In the genomic region with DNA sequence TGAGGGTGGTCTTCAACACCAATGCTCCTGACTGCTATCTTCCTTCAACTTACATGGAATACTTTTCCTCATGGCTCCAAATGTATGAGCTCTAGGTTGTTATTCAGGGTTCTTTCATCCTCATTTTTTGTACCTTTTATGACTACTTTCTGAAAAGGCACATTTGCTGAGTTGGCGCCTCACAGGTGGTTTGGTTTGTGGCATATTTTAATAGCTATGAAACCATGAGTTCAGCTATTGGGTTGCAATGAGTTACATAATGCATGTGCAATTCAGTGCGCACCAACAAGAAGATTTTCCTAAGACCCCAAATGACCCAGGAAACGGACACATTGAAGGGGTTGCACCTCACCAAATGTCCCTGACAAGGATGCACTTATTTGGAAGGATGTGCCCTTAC, we compare ENCODE assay signal across 17 cellular contexts.
DNase-seq lines count a peak whose midpoint lies in the region; ATAC-seq, FAIRE-seq and TF ChIP-seq lines count a peak whose summit lies in the region.
"Had no signal": no experiment of that assay in that cellular context is flagged by ENCODE, and none has a peak within 500 bp of the region (broad histone marks: within the 10 kb centered on the region; RNA-seq: fewer than 3 reads in every experiment).

No MANE protein-coding gene starts in this region.

- peak overlapping the region; percentile 92 to 93 for H3K27ac Mint-ChIP-seq in stimulated activated naive CD8-positive, alpha-beta T cell treated with anti-CD3 and anti-CD28 coated beads, Interleukin-15, amount 100 ng/mL, for 72 hours
- H3K27ac Mint-ChIP-seq: CD4-positive, alpha-beta T cell had no signal

- H3F3A ChIP-seq in MM.1S (ENCODE audit: insufficient read depth, low read length), result no peaks in the 10 kb centered on the region

- POLR2A ChIA-PET in GM12878 (lab: Charles Lee), result interaction anchor here (1.1 to 2.3 kb wide), 3 partner anchors 10 to 56 kb away, joined by 3 to 5 read pairs (median 3); no protein-coding TSS in a partner anchor

- H3K9me3 Mint-ChIP-seq in stimulated activated naive CD8-positive, alpha-beta T cell treated with anti-CD3 and anti-CD28 coated beads, Interleukin-15, amount 100 ng/mL, for 72 hours, result peaks cover 0 to 4% of the 10 kb centered on the region in 2 donors
- H3K9me3 Mint-ChIP-seq: CD4-positive, alpha-beta T cell had no signal

- DNase-seq in left ventricle myocardium superior (no peak), heart left ventricle (no peak), MM.1S (peak; percentile 60), GM12878 (ENCODE audit: low read depth, low spot score) (no peak), SIG-M5 treated with dmso at 0.1 percent for 504 hours (lab: John Stamatoyannopoulos, UW; ENCODE audit: unreplicated experiment) (no peak), activated T-cell treated with anti-CD3 and anti-CD28 coated beads for 4 hours (no peak)
- peak; percentile 33 to 70 for DNase-seq in stimulated activated naive CD8-positive, alpha-beta T cell treated with anti-CD3 and anti-CD28 coated beads, Interleukin-15, amount 100 ng/mL, for 72 hours
- DNase-seq: CD4-positive, alpha-beta T cell; H7; NCI-H1436; NCI-H2029 treated with DMSO at 0.1 percent for 48 hours; NCI-H524 treated with DMSO at 0.1 percent for 48 hours; SHP77 treated with DMSO at 0.1 percent for 48 hours had no signal

- H3K4me3 Mint-ChIP-seq in stimulated activated naive CD8-positive, alpha-beta T cell treated with anti-CD3 and anti-CD28 coated beads, Interleukin-15, amount 100 ng/mL, for 72 hours, result peak overlapping the region; percentile 2 to 60
- H3K4me3 Mint-ChIP-seq: CD4-positive, alpha-beta T cell had no signal

- H3K4me1 ChIP-seq in heart left ventricle, result peaks cover 0 to 8% (median 0%) of the 10 kb centered on the region in 12 donors
- H3K4me1 ChIP-seq in MM.1S (ENCODE audit: low read length), result peaks cover 14% of the 10 kb centered on the region
- no peaks in the 10 kb centered on the region for H3K4me1 ChIP-seq in GM12878 (ENCODE audit: control insufficient read depth, insufficient read depth, low read length)

- RAD21 ChIA-PET in GM12878 (lab: Charles Lee; ENCODE audit: unreplicated experiment), result interaction anchor here (1.3 kb wide), 1 partner anchor 11 kb away, joined by 8 read pairs; no protein-coding TSS in a partner anchor

- no TSS peak for BruUV-seq in GM12878 (replicated peaks; lab: Mats Ljungman, UMichigan)

- WGBS in heart left ventricle, 4 donors, result 85 to 91% (median 90%) methylated on average over 3 of the region's 3 CpGs
- WGBS in GM12878 (ENCODE audit: insufficient coverage, insufficient replicate concordance, low lambda C conversion rate, missing lambda C conversion rate), result 53% methylated on average over 3 of the region's 3 CpGs

- SMC1A ChIA-PET in GM12878 (lab: Charles Lee; ENCODE audit: uncharacterized antibody, unreplicated experiment), result interaction anchor here (1.1 to 3.3 kb wide), 4 partner anchors 9 to 39 kb away, joined by 3 to 21 read pairs (median 6); no protein-coding TSS in a partner anchor

- no peaks in the 10 kb centered on the region for H3K9me2 ChIP-seq in MM.1S (replicated peaks; ENCODE audit: insufficient read depth, low read length)

- no peaks in the 10 kb centered on the region for H3K36me3 ChIP-seq in heart left ventricle
- H3K36me3 ChIP-seq in MM.1S (replicated peaks; ENCODE audit: insufficient read depth, low read length), result no peaks in the 10 kb centered on the region
- H3K36me3 ChIP-seq in GM12878 (ENCODE audit: control insufficient read depth in 2 of 2, insufficient read depth in 2 of 2, low read length in 1 of 2), result no peaks in the 10 kb centered on the region

- H4K20me1 ChIP-seq in MM.1S (ENCODE audit: insufficient read depth, low read length), result no peaks in the 10 kb centered on the region
- no peaks in the 10 kb centered on the region for H4K20me1 ChIP-seq in GM12878 (ENCODE audit: control insufficient read depth, insufficient read depth)

- H3K4me2 ChIP-seq in MM.1S (ENCODE audit: low read depth, low read length) (no peak overlapping the region), GM12878 (ENCODE audit: control insufficient read depth, insufficient read depth) (no peak overlapping the region)

- no peak for FAIRE-seq in GM12878 (lab: Jason Lieb, UNC)
- FAIRE-seq: HTR-8/SVneo, K562, RCC 7860 had no signal

- TF ChIP-seq CTCF in heart left ventricle (IDR thresholded peaks at IDR 0.05) (no peak), MM.1S (IDR thresholded peaks at IDR 0.05; ENCODE audit: low read length) (no peak), GM12878 (IDR thresholded peaks at IDR 0.05 in 2 of 3, conservative IDR thresholded peaks at IDR 0.05 in 1 of 3; ENCODE audit: control insufficient read depth in 2 of 3, extremely low read depth in 1 of 3, insufficient read depth in 1 of 3, low read depth in 3 of 3, low read length in 3 of 3) (no peak)

- CTCF ChIA-PET in GM12878 (lab: Yijun Ruan, JAX), result interaction anchor here (0.7 to 1.8 kb wide), 9 partner anchors 10 to 249 kb away, joined by 3 to 7 read pairs (median 4); no protein-coding TSS in a partner anchor

- H3K4me3 ChIP-seq in heart left ventricle, result no peak overlapping the region
- no peak overlapping the region for H3K4me3 ChIP-seq in MM.1S (ENCODE audit: low read length)
- no peak overlapping the region for H3K4me3 ChIP-seq in GM12878
- H3K4me3 ChIP-seq: K562 had no signal

- H3K9me3 ChIP-seq in heart left ventricle (no peaks in the 10 kb centered on the region), MM.1S (replicated peaks; ENCODE audit: insufficient read depth, low read length) (no peaks in the 10 kb centered on the region), GM12878 (replicated peaks; ENCODE audit: control insufficient read depth, insufficient read depth, low read length) (no peaks in the 10 kb centered on the region)

- H2AFZ ChIP-seq in MM.1S (ENCODE audit: low read length) (no peak overlapping the region), GM12878 (ENCODE audit: control insufficient read depth, low read depth, low read length) (no peak overlapping the region)

- H3K79me2 ChIP-seq in MM.1S (ENCODE audit: low read length) (no peaks in the 10 kb centered on the region), GM12878 (ENCODE audit: control insufficient read depth, insufficient read depth, low read length) (no peaks in the 10 kb centered on the region)

- H3K27me3 Mint-ChIP-seq in stimulated activated naive CD8-positive, alpha-beta T cell treated with anti-CD3 and anti-CD28 coated beads, Interleukin-15, amount 100 ng/mL, for 72 hours, result no peaks in the 10 kb centered on the region
- H3K27me3 Mint-ChIP-seq: CD4-positive, alpha-beta T cell had no signal

- ATAC-seq in left ventricle myocardium superior (peak; percentile 14), heart left ventricle (no peak), GM12878 (no peak)
- ATAC-seq in stimulated activated naive CD8-positive, alpha-beta T cell treated with anti-CD3 and anti-CD28 coated beads, Interleukin-15, amount 100 ng/mL, for 72 hours, result peak; percentile 83
- ATAC-seq: K562 had no signal

- TF ChIP-seq POLR2A in heart left ventricle (IDR thresholded peaks at IDR 0.05) (no peak), GM12878 (IDR thresholded peaks at IDR 0.05; ENCODE audit: low read depth, low read length) (no peak)

- no peak for TF ChIP-seq EP300 in GM12878 (IDR thresholded peaks at IDR 0.05; ENCODE audit: borderline replicate concordance in 1 of 2, control insufficient read depth in 1 of 2, low read depth in 2 of 2, low read length in 2 of 2)

- H3K9ac ChIP-seq in MM.1S (ENCODE audit: low read length) (no peak overlapping the region), GM12878 (ENCODE audit: control insufficient read depth, insufficient read depth, low read length) (no peak overlapping the region)

- no peak for TF ChIP-seq RAD21 in GM12878 (IDR thresholded peaks at IDR 0.05; ENCODE audit: insufficient read depth, low read depth, low read length)

- in situ Hi-C loops in GM12878 (cut with MboI), result no loop called here

- no peak overlapping the region for H3K27ac ChIP-seq in heart left ventricle
- peak overlapping the region; percentile 3; the same call in 1 of the 2 replicates for H3K27ac ChIP-seq in MM.1S (ENCODE audit: low read length)
- no peak overlapping the region for H3K27ac ChIP-seq in GM12878 (ENCODE audit: control insufficient read depth, insufficient read depth)
- H3K27ac ChIP-seq: HL-60 had no signal

- intact Hi-C loops in left ventricle myocardium superior (cut with micrococcal nuclease) (no loop called here), heart left ventricle (cut with DNase I) (no loop called here), GM12878 (cut with micrococcal nuclease; ENCODE audit: unreplicated experiment) (no loop called here)

- H3K4me1 Mint-ChIP-seq in stimulated activated naive CD8-positive, alpha-beta T cell treated with anti-CD3 and anti-CD28 coated beads, Interleukin-15, amount 100 ng/mL, for 72 hours, result peaks cover 38% of the 10 kb centered on the region

- no peaks in the 10 kb centered on the region for H3K27me3 ChIP-seq in heart left ventricle
- no peaks in the 10 kb centered on the region for H3K27me3 ChIP-seq in MM.1S (replicated peaks; ENCODE audit: insufficient read depth, low read length)
- no peaks in the 10 kb centered on the region for H3K27me3 ChIP-seq in GM12878 (replicated peaks in 1 of 2; ENCODE audit: control insufficient read depth in 2 of 2, insufficient read depth in 2 of 2, low read length in 1 of 2)

TF ChIP-seq in GM12878, 131 proteins besides CTCF, POLR2A, EP300 and RAD21:
- TF ChIP-seq BACH1 (IDR thresholded peaks at IDR 0.05; ENCODE audit: borderline replicate concordance) (no peak), NR2F1 (conservative IDR thresholded peaks at IDR 0.05) (0 out of 2 replicates have a peak, but pooled peaks have one; percentile 34), ATF7 (IDR thresholded peaks at IDR 0.05; ENCODE audit: low read depth) (0 out of 2 replicates have a peak, but pooled peaks have one; percentile 19), MTA2 (IDR thresholded peaks at IDR 0.05; ENCODE audit: low read depth) (0 out of 2 replicates have a peak, but pooled peaks have one; percentile 10)

Comparison
In these comparisons a context has a peak if more than half of its experiments do, and no peak if none do; other contexts are left out.
1. ATAC-seq: peak in left ventricle myocardium superior (single experiment) and stimulated activated naive CD8-positive, alpha-beta T cell treated with anti-CD3 and anti-CD28 coated beads, Interleukin-15, amount 100 ng/mL, for 72 hours (single experiment); none in heart left ventricle (0 of 4) and GM12878 (single experiment).
2. DNase-seq: peak in MM.1S (single experiment) and stimulated activated naive CD8-positive, alpha-beta T cell treated with anti-CD3 and anti-CD28 coated beads, Interleukin-15, amount 100 ng/mL, for 72 hours (2 of 2); none in left ventricle myocardium superior (single experiment), heart left ventricle (0 of 5), GM12878 (single experiment), SIG-M5 treated with dmso at 0.1 percent for 504 hours (single experiment) and activated T-cell treated with anti-CD3 and anti-CD28 coated beads for 4 hours (single experiment).